ENCODE assay signal across 1 cellular context in genomic region chr2:70248145-70248809, GRCh38.
TF ChIP-seq lines count a peak whose summit lies in the region.

TIA1 (minus strand) TSS chr2:70248628; CDS start chr2:70248430, 198 bp downstream.

TF ChIP-seq in HEK293, 187 proteins besides CTCF, POLR2A, EP300 and RAD21 (continued from another document and continues in another):
- 0 out of 2 replicates have a peak, but pooled peaks have one; percentile 15 for TF ChIP-seq ZNF639 (tag by site-specific recombination; IDR thresholded peaks at IDR 0.05)
- no peak for TF ChIP-seq BCL6B (tag by site-specific recombination; IDR thresholded peaks at IDR 0.05)
- peak; percentile 80 for TF ChIP-seq KLF16 (tag by site-specific recombination; IDR thresholded peaks at IDR 0.05)
- TF ChIP-seq, protein P1, sequence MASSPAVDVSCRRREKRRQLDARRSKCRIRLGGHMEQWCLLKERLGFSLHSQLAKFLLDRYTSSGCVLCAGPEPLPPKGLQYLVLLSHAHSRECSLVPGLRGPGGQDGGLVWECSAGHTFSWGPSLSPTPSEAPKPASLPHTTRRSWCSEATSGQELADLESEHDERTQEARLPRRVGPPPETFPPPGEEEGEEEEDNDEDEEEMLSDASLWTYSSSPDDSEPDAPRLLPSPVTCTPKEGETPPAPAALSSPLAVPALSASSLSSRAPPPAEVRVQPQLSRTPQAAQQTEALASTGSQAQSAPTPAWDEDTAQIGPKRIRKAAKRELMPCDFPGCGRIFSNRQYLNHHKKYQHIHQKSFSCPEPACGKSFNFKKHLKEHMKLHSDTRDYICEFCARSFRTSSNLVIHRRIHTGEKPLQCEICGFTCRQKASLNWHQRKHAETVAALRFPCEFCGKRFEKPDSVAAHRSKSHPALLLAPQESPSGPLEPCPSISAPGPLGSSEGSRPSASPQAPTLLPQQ (tag by site-specific recombination; IDR thresholded peaks at IDR 0.05): no peak
- no peak for TF ChIP-seq ZNF157 (tag by site-specific recombination; IDR thresholded peaks at IDR 0.05)
- peak; percentile 79 for TF ChIP-seq ZNF335 (tag by site-specific recombination; conservative IDR thresholded peaks at IDR 0.05)
- TF ChIP-seq PATZ1 (tag by site-specific recombination; IDR thresholded peaks at IDR 0.05): peak; percentile 24; the same call in 1 of the 2 replicates
- TF ChIP-seq KLF9 (tag by site-specific recombination; IDR thresholded peaks at IDR 0.05; ENCODE audit: low read depth): no peak
- no peak for TF ChIP-seq ZNF529 (tag by site-specific recombination; IDR thresholded peaks at IDR 0.05; ENCODE audit: insufficient replicate concordance)
- no peak for TF ChIP-seq ZNF777 (tag by site-specific recombination; IDR thresholded peaks at IDR 0.05; ENCODE audit: borderline replicate concordance)
- peak; percentile 56; the same call in 1 of the 2 replicates for TF ChIP-seq ZNF600 (tag by site-specific recombination; IDR thresholded peaks at IDR 0.05)
- TF ChIP-seq OVOL3 (tag by site-specific recombination; IDR thresholded peaks at IDR 0.05): no peak
- no peak for TF ChIP-seq ZNF133 (tag by site-specific recombination; IDR thresholded peaks at IDR 0.05)
- no peak for TF ChIP-seq ZSCAN4 (tag by site-specific recombination; IDR thresholded peaks at IDR 0.05)
- TF ChIP-seq ZNF707 (tag by site-specific recombination; IDR thresholded peaks at IDR 0.05): no peak
- no peak for TF ChIP-seq ZNF114 (tag by site-specific recombination; IDR thresholded peaks at IDR 0.05)
- no peak for TF ChIP-seq ZNF530 (tag by site-specific recombination; IDR thresholded peaks at IDR 0.05; ENCODE audit: low read depth)
- TF ChIP-seq ZNF404 (tag by site-specific recombination; IDR thresholded peaks at IDR 0.05): no peak
- TF ChIP-seq ZFP37 (tag by site-specific recombination; IDR thresholded peaks at IDR 0.05): peak; percentile 47; the same call in 1 of the 2 replicates
- TF ChIP-seq ZNF416 (tag by site-specific recombination; IDR thresholded peaks at IDR 0.05): no peak
- TF ChIP-seq SCRT1 (tag by site-specific recombination; IDR thresholded peaks at IDR 0.05; ENCODE audit: borderline replicate concordance): peak; percentile 96
- TF ChIP-seq, protein P2, sequence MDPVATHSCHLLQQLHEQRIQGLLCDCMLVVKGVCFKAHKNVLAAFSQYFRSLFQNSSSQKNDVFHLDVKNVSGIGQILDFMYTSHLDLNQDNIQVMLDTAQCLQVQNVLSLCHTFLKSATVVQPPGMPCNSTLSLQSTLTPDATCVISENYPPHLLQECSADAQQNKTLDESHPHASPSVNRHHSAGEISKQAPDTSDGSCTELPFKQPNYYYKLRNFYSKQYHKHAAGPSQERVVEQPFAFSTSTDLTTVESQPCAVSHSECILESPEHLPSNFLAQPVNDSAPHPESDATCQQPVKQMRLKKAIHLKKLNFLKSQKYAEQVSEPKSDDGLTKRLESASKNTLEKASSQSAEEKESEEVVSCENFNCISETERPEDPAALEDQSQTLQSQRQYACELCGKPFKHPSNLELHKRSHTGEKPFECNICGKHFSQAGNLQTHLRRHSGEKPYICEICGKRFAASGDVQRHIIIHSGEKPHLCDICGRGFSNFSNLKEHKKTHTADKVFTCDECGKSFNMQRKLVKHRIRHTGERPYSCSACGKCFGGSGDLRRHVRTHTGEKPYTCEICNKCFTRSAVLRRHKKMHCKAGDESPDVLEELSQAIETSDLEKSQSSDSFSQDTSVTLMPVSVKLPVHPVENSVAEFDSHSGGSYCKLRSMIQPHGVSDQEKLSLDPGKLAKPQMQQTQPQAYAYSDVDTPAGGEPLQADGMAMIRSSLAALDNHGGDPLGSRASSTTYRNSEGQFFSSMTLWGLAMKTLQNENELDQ (tag by site-specific recombination; IDR thresholded peaks at IDR 0.05; ENCODE audit: low read depth): no peak
- no peak for TF ChIP-seq ZNF155 (tag by site-specific recombination; IDR thresholded peaks at IDR 0.05)
- no peak for TF ChIP-seq ZNF549 (tag by site-specific recombination; IDR thresholded peaks at IDR 0.05)
- no peak for TF ChIP-seq ZNF174 (tag by site-specific recombination; IDR thresholded peaks at IDR 0.05)
- TF ChIP-seq ZNF514 (tag by site-specific recombination; IDR thresholded peaks at IDR 0.05): no peak
- TF ChIP-seq ZNF585B (tag by site-specific recombination; IDR thresholded peaks at IDR 0.05): no peak
- TF ChIP-seq BCL11A (tag by site-specific recombination; IDR thresholded peaks at IDR 0.05; ENCODE audit: low read depth): 0 out of 2 replicates have a peak, but pooled peaks have one; percentile 33
- no peak for TF ChIP-seq ZNF548 (tag by site-specific recombination; IDR thresholded peaks at IDR 0.05)
- TF ChIP-seq ZBTB1 (tag by site-specific recombination; IDR thresholded peaks at IDR 0.05): no peak
- no peak for TF ChIP-seq ZNF433 (tag by site-specific recombination; IDR thresholded peaks at IDR 0.05; ENCODE audit: low read depth)
- TF ChIP-seq PRDM10 (tag by site-specific recombination; IDR thresholded peaks at IDR 0.05): 0 out of 2 replicates have a peak, but pooled peaks have one; percentile 57
- no peak for TF ChIP-seq ZNF560 (tag by site-specific recombination; IDR thresholded peaks at IDR 0.05; ENCODE audit: borderline replicate concordance)
- TF ChIP-seq SCRT2 (tag by site-specific recombination; IDR thresholded peaks at IDR 0.05): peak; percentile 100
- TF ChIP-seq ZNF324 (tag by site-specific recombination; IDR thresholded peaks at IDR 0.05): no peak
- no peak for TF ChIP-seq ZNF37A (tag by site-specific recombination; IDR thresholded peaks at IDR 0.05)
- TF ChIP-seq ZNF223 (tag by site-specific recombination; IDR thresholded peaks at IDR 0.05): no peak
- TF ChIP-seq ZNF768 (tag by site-specific recombination; IDR thresholded peaks at IDR 0.05): no peak
- no peak for TF ChIP-seq ZEB2 (tag by site-specific recombination; IDR thresholded peaks at IDR 0.05)
- TF ChIP-seq ZNF292 (tag by site-specific recombination; IDR thresholded peaks at IDR 0.05; ENCODE audit: borderline replicate concordance, low read depth): no peak
- TF ChIP-seq ZNF561 (tag by site-specific recombination; IDR thresholded peaks at IDR 0.05; ENCODE audit: borderline replicate concordance): 0 out of 2 replicates have a peak, but pooled peaks have one; percentile 15
- no peak for TF ChIP-seq ZNF555 (tag by site-specific recombination; conservative IDR thresholded peaks at IDR 0.05)
- TF ChIP-seq ZSCAN16 (tag by site-specific recombination; IDR thresholded peaks at IDR 0.05): no peak
- no peak for TF ChIP-seq ZNF140 (tag by site-specific recombination; IDR thresholded peaks at IDR 0.05)
- TF ChIP-seq, protein P3, sequence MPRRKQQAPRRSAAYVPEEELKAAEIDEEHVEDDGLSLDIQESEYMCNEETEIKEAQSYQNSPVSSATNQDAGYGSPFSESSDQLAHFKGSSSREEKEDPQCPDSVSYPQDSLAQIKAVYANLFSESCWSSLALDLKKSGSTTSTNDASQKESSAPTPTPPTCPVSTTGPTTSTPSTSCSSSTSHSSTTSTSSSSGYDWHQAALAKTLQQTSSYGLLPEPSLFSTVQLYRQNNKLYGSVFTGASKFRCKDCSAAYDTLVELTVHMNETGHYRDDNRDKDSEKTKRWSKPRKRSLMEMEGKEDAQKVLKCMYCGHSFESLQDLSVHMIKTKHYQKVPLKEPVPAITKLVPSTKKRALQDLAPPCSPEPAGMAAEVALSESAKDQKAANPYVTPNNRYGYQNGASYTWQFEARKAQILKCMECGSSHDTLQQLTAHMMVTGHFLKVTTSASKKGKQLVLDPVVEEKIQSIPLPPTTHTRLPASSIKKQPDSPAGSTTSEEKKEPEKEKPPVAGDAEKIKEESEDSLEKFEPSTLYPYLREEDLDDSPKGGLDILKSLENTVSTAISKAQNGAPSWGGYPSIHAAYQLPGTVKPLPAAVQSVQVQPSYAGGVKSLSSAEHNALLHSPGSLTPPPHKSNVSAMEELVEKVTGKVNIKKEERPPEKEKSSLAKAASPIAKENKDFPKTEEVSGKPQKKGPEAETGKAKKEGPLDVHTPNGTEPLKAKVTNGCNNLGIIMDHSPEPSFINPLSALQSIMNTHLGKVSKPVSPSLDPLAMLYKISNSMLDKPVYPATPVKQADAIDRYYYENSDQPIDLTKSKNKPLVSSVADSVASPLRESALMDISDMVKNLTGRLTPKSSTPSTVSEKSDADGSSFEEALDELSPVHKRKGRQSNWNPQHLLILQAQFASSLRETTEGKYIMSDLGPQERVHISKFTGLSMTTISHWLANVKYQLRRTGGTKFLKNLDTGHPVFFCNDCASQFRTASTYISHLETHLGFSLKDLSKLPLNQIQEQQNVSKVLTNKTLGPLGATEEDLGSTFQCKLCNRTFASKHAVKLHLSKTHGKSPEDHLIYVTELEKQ (tag by site-specific recombination; IDR thresholded peaks at IDR 0.05; ENCODE audit: borderline replicate concordance): no peak
- TF ChIP-seq ZNF473 (tag by site-specific recombination; IDR thresholded peaks at IDR 0.05): no peak
- TF ChIP-seq WT1 (tag by site-specific recombination; IDR thresholded peaks at IDR 0.05): 0 out of 2 replicates have a peak, but pooled peaks have one; percentile 23
- TF ChIP-seq ZNF48 (tag by site-specific recombination; IDR thresholded peaks at IDR 0.05): no peak
- no peak; the same call in 1 of the 2 replicates for TF ChIP-seq ZNF2 (tag by site-specific recombination; IDR thresholded peaks at IDR 0.05)
- no peak for TF ChIP-seq SALL2 (tag by site-specific recombination; IDR thresholded peaks at IDR 0.05; ENCODE audit: borderline replicate concordance)
- no peak for TF ChIP-seq ZNF211 (tag by site-specific recombination; IDR thresholded peaks at IDR 0.05; ENCODE audit: low read depth)
- no peak for TF ChIP-seq ZNF423 (tag by site-specific recombination; IDR thresholded peaks at IDR 0.05)
- no peak; the same call in 1 of the 2 replicates for TF ChIP-seq SP7 (tag by site-specific recombination; IDR thresholded peaks at IDR 0.05)
- TF ChIP-seq ZNF184 (tag by site-specific recombination; IDR thresholded peaks at IDR 0.05): no peak
